15 cellular contexts compared by ENCODE assay signal in genomic region chr13:79749556-79749955, GRCh38.
DNase-seq lines count a peak whose midpoint lies in the region; ATAC-seq, FAIRE-seq and TF ChIP-seq lines count a peak whose summit lies in the region.
"Had no signal": no experiment of that assay in that cellular context is flagged by ENCODE, and none has a peak within 500 bp of the region (broad histone marks: within the 10 kb centered on the region; RNA-seq: fewer than 3 reads in every experiment).

No MANE protein-coding gene starts in this region.

- H3K36me3 ChIP-seq in GM23248 (ENCODE audit: low read depth) (no peaks in the 10 kb centered on the region), astrocyte (ENCODE audit: insufficient read depth, low read length) (no peaks in the 10 kb centered on the region), kidney epithelial cell (ENCODE audit: control insufficient read depth, insufficient read depth, low read length) (no peaks in the 10 kb centered on the region)
- H3K36me3 ChIP-seq: esophagus squamous epithelium had no signal

- WGBS in GM23248 (ENCODE audit: low coverage in 1 of 2, low lambda C conversion rate in 2 of 2, missing lambda C conversion rate in 2 of 2), 2 experiments: 58 to 63% methylated on average over 2 of the region's 2 CpGs

- H3K4me2 ChIP-seq in GM23248 (ENCODE audit: unreplicated experiment) (peak overlapping the region; percentile 60), astrocyte (ENCODE audit: low read length) (peak overlapping the region; percentile 35)
- H3K4me2 ChIP-seq: KMS-11 had no signal

- no peak overlapping the region for H3K4me3 Mint-ChIP-seq in astrocyte (ENCODE audit: unreplicated experiment)
- H3K4me3 Mint-ChIP-seq: memory B cell had no signal

- TF ChIP-seq CTCF in astrocyte (IDR thresholded peaks at IDR 0.05; ENCODE audit: insufficient read depth, low read depth, low read length) (no peak), kidney epithelial cell (IDR thresholded peaks at IDR 0.05; ENCODE audit: insufficient read depth, low read length, poor library complexity, severe bottlenecking) (no peak)

- H3K9me3 ChIP-seq in GM23248 (ENCODE audit: low read depth) (no peaks in the 10 kb centered on the region), astrocyte (ENCODE audit: insufficient read depth, low read depth, low read length) (no peaks in the 10 kb centered on the region)
- H3K9me3 ChIP-seq: esophagus squamous epithelium had no signal

- no peaks in the 10 kb centered on the region for H3K36me3 Mint-ChIP-seq in astrocyte (ENCODE audit: low read depth, unreplicated experiment)
- H3K36me3 Mint-ChIP-seq: memory B cell had no signal

- H4K20me1 ChIP-seq in GM23248 (ENCODE audit: insufficient read depth) (no peaks in the 10 kb centered on the region), astrocyte (ENCODE audit: insufficient read depth, low read length) (no peaks in the 10 kb centered on the region)

- H3F3A ChIP-seq in GM23248 (ENCODE audit: insufficient read depth): peaks cover 17% of the 10 kb centered on the region

- H3K27ac Mint-ChIP-seq in astrocyte (ENCODE audit: unreplicated experiment): peak overlapping the region; percentile 79
- H3K27ac Mint-ChIP-seq: memory B cell had no signal

- H3K27me3 Mint-ChIP-seq in astrocyte (ENCODE audit: low read depth, unreplicated experiment): peaks cover 2% of the 10 kb centered on the region
- H3K27me3 Mint-ChIP-seq: memory B cell had no signal

- H3K79me2 ChIP-seq in GM23248 (ENCODE audit: insufficient read depth): no peaks in the 10 kb centered on the region
- no peaks in the 10 kb centered on the region for H3K79me2 ChIP-seq in astrocyte (ENCODE audit: insufficient read depth, low read length)

- no peaks in the 10 kb centered on the region for H3K9me3 Mint-ChIP-seq in astrocyte (ENCODE audit: unreplicated experiment)

- H3K4me3 ChIP-seq in GM23248: no peak overlapping the region
- H3K4me3 ChIP-seq in astrocyte (ENCODE audit: insufficient read depth, low read depth, low read length): no peak overlapping the region
- no peak overlapping the region for H3K4me3 ChIP-seq in kidney epithelial cell (ENCODE audit: low read depth, low read length)
- H3K4me3 ChIP-seq: esophagus squamous epithelium had no signal

- in situ Hi-C loops in GM23248 (cut with MboI): no loop called here

- H3K4me1 Mint-ChIP-seq in astrocyte (ENCODE audit: low read depth, unreplicated experiment): peaks cover 23% of the 10 kb centered on the region
- H3K4me1 Mint-ChIP-seq: memory B cell had no signal

- H3K27ac ChIP-seq in GM23248 (peak overlapping the region; percentile 57), astrocyte (ENCODE audit: low read depth, low read length) (peak overlapping the region; percentile 37)
- H3K27ac ChIP-seq: KMS-11 had no signal

- no peaks in the 10 kb centered on the region for H3K9me2 ChIP-seq in GM23248 (ENCODE audit: insufficient read depth)

- H3K9ac ChIP-seq in GM23248 (peak overlapping the region; percentile 7; the same call in 1 of the 2 replicates), astrocyte (ENCODE audit: low read length) (no peak overlapping the region)
- H3K9ac ChIP-seq: KMS-11 had no signal

- no peak for DNase-seq in GM23248
- no peak for DNase-seq in astrocyte (ENCODE audit: low read depth)
- DNase-seq in kidney epithelial cell (ENCODE audit: low read depth): peak; percentile 35
- peak; percentile 92 for DNase-seq in renal cortical epithelial cell (ENCODE audit: low read depth)
- DNase-seq in LoVo (ENCODE audit: low spot score): no peak
- no peak for DNase-seq in frontal cortex (ENCODE audit: low spot score in 2 of 2)
- DNase-seq: activated CD4-positive, alpha-beta T cell treated with anti-CD3 and anti-CD28 coated beads for 4 hours; DMS79 treated with DMSO at 0.1 percent for 48 hours; esophagus squamous epithelium; NCI-H1048; NCI-H2081; NCI-H510A had no signal

- ATAC-seq in esophagus mucosa: no peak

- peak overlapping the region; percentile 9; the same call in 1 of the 2 replicates for H2AFZ ChIP-seq in GM23248
- H2AFZ ChIP-seq in astrocyte (ENCODE audit: low read depth, low read length): no peak overlapping the region

- FAIRE-seq in astrocyte (lab: Jason Lieb, UNC): no peak
- no peak for FAIRE-seq in frontal cortex (lab: Jason Lieb, UNC)

- H3K27me3 ChIP-seq in GM23248 (replicated peaks; ENCODE audit: insufficient read depth) (no peaks in the 10 kb centered on the region), astrocyte (ENCODE audit: insufficient read depth, low read length) (no peaks in the 10 kb centered on the region), kidney epithelial cell (ENCODE audit: control insufficient read depth, insufficient read depth, low read length) (no peaks in the 10 kb centered on the region)
- H3K27me3 ChIP-seq: esophagus squamous epithelium had no signal

- H3K4me1 ChIP-seq in GM23248 (ENCODE audit: insufficient read depth) (peaks cover 24% of the 10 kb centered on the region), astrocyte (ENCODE audit: insufficient read depth, low read length) (peaks cover 13% of the 10 kb centered on the region)

Comparison
In these comparisons a context has a peak if more than half of its experiments do, and no peak if none do; other contexts are left out.
1. DNase-seq: peak in kidney epithelial cell (single experiment) and renal cortical epithelial cell (single experiment); none in GM23248 (single experiment), astrocyte (single experiment), LoVo (single experiment) and frontal cortex (0 of 2).